In the genomic region with DNA sequence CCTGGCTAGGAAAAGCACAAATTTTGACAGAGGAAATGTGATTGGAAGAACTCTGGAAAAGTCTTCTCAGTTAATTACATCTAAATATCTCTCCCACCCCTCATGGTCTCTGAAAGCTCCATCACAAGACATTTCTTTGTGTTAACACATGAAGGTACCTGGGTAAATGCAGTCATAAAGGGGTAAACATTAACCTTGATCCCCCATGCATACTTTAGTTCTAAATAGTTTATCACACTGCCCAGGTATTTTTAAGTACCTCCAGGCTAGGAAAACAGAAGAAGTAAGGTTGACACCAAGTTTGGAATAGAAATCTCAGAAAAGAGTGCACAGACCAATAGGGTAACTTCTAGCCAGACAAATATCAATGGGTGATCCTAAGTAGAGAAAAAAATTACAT, we compare ENCODE assay signal across 14 cellular contexts.
DNase-seq lines count a peak whose midpoint lies in the region; ATAC-seq and TF ChIP-seq lines count a peak whose summit lies in the region.
"Had no signal": no experiment of that assay in that cellular context is flagged by ENCODE, and none has a peak within 500 bp of the region (broad histone marks: within the 10 kb centered on the region; RNA-seq: fewer than 3 reads in every experiment).

No MANE protein-coding gene starts in this region.

- H3K27me3 Mint-ChIP-seq in mesothelial cell of epicardium (ENCODE audit: low read depth) = no peaks in the 10 kb centered on the region

- no peaks in the 10 kb centered on the region for H4K20me1 ChIP-seq in IMR-90 (ENCODE audit: insufficient read depth, low read length)
- H4K20me1 ChIP-seq in hepatocyte (ENCODE audit: insufficient read depth, poor library complexity, severe bottlenecking) = no peaks in the 10 kb centered on the region

- no peak overlapping the region for H3K9ac ChIP-seq in IMR-90 (ENCODE audit: low read depth, low read length)

- TF ChIP-seq CTCF in IMR-90 (conservative IDR thresholded peaks at IDR 0.05; ENCODE audit: low read depth, low read length) (no peak), hepatocyte (IDR thresholded peaks at IDR 0.05; ENCODE audit: poor library complexity) (no peak), mesothelial cell of epicardium (IDR thresholded peaks at IDR 0.05; ENCODE audit: unreplicated experiment) (no peak), uterus (IDR thresholded peaks at IDR 0.05) (no peak), heart right ventricle (IDR thresholded peaks at IDR 0.05) (no peak)

- H4K5ac ChIP-seq in IMR-90 (ENCODE audit: low read depth, low read length) = peak overlapping the region; percentile 51; the same call in 1 of the 2 replicates

- BruUV-seq in IMR-90 (replicated peaks; lab: Mats Ljungman, UMichigan) = no TSS peak

- H2AK9ac ChIP-seq in IMR-90 (replicated peaks; ENCODE audit: low read depth, low read length, poor library complexity) = no peak overlapping the region

- H3K23ac ChIP-seq in IMR-90 (ENCODE audit: low read depth, low read length) = no peak overlapping the region

- no peak overlapping the region for H3K4me3 Mint-ChIP-seq in mesothelial cell of epicardium
- H3K4me3 Mint-ChIP-seq: CD14-positive monocyte; CD8-positive, alpha-beta T cell had no signal

- CTCF ChIA-PET in IMR-90 (lab: Yijun Ruan, JAX) = no interaction called here

- H2BK15ac ChIP-seq in IMR-90 (ENCODE audit: low read depth, low read length) = 0 out of 3 replicates have a peak overlapping the region, but pooled peaks have one; percentile 6

- H3K79me1 ChIP-seq in IMR-90 (ENCODE audit: low read depth in 1 of 2, low read length in 2 of 2) = no peaks in the 10 kb centered on the region

- no peaks in the 10 kb centered on the region for H3K36me3 ChIP-seq in IMR-90 (ENCODE audit: control insufficient read depth, insufficient read depth, low read length)
- no peaks in the 10 kb centered on the region for H3K36me3 ChIP-seq in hepatocyte (replicated peaks; ENCODE audit: insufficient read depth, low read depth)
- no peaks in the 10 kb centered on the region for H3K36me3 ChIP-seq in uterus
- H3K36me3 ChIP-seq in heart right ventricle = no peaks in the 10 kb centered on the region
- H3K36me3 ChIP-seq: BE2C, HAP-1 had no signal

- peak overlapping the region; percentile 45; the same call in 1 of the 2 replicates for H2BK120ac ChIP-seq in IMR-90 (ENCODE audit: low read depth, low read length)

- no peak overlapping the region for H2AK5ac ChIP-seq in IMR-90 (ENCODE audit: low read depth, low read length)

- 0 out of 2 replicates have a peak overlapping the region, but pooled peaks have one; percentile 12 for H3K4ac ChIP-seq in IMR-90 (ENCODE audit: low read depth, low read length)

- H3K36me3 Mint-ChIP-seq in mesothelial cell of epicardium = no peaks in the 10 kb centered on the region
- H3K36me3 Mint-ChIP-seq: CD14-positive monocyte; CD8-positive, alpha-beta T cell had no signal

- intact Hi-C loops in IMR-90 (cut with micrococcal nuclease) = loop anchor here (10.0 kb wide), 1 partner anchor 235 kb away; no protein-coding TSS in a partner anchor
- intact Hi-C loops in uterus (cut with DNase I; ENCODE audit: low total_unique reads) = no loop called here
- intact Hi-C loops in heart right ventricle (cut with DNase I) = no loop called here

- peak overlapping the region; percentile 78 for H3K27ac Mint-ChIP-seq in mesothelial cell of epicardium
- H3K27ac Mint-ChIP-seq: CD8-positive, alpha-beta T cell had no signal

- TF ChIP-seq RAD21 in IMR-90 (IDR thresholded peaks at IDR 0.05; ENCODE audit: low read length) = no peak

- TF ChIP-seq POLR2A in IMR-90 (IDR thresholded peaks at IDR 0.05; ENCODE audit: low read depth, low read length) (no peak), uterus (IDR thresholded peaks at IDR 0.05) (no peak)

- no peak overlapping the region for H3K4me3 ChIP-seq in IMR-90 (ENCODE audit: insufficient read depth, low read depth, low read length)
- no peak overlapping the region for H3K4me3 ChIP-seq in hepatocyte
- H3K4me3 ChIP-seq in uterus = no peak overlapping the region
- no peak overlapping the region for H3K4me3 ChIP-seq in heart right ventricle
- H3K4me3 ChIP-seq: HAP-1 had no signal

- H3K4me2 ChIP-seq in IMR-90 (ENCODE audit: low read depth, low read length) (no peak overlapping the region), hepatocyte (no peak overlapping the region)

- no peak overlapping the region for H3K14ac ChIP-seq in IMR-90 (replicated peaks; ENCODE audit: low read depth, low read length)

- peak overlapping the region; percentile 77; the same call in 1 of the 2 replicates for H2BK20ac ChIP-seq in IMR-90 (ENCODE audit: low read depth, low read length)

- no peaks in the 10 kb centered on the region for H3K9me3 Mint-ChIP-seq in mesothelial cell of epicardium
- H3K9me3 Mint-ChIP-seq: CD8-positive, alpha-beta T cell had no signal

- no peak overlapping the region for H2BK5ac ChIP-seq in IMR-90 (ENCODE audit: low read depth, low read length, poor library complexity, severe bottlenecking)

- POLR2A ChIA-PET in IMR-90 (lab: Charles Lee; ENCODE audit: unreplicated experiment) = no interaction called here

- no peaks in the 10 kb centered on the region for H3K9me2 ChIP-seq in hepatocyte (replicated peaks; ENCODE audit: insufficient read depth)

- ATAC-seq in IMR-90 (ENCODE audit: low read depth) (no peak), heart right ventricle (no peak), GM18519 (IDR thresholded peaks at IDR 0.05; ENCODE audit: low FRiP score, unreplicated experiment) (no peak)
- ATAC-seq: CD8-positive, alpha-beta T cell had no signal

- peaks cover 27% of the 10 kb centered on the region for H3K4me1 Mint-ChIP-seq in mesothelial cell of epicardium
- H3K4me1 Mint-ChIP-seq: CD14-positive monocyte had no signal

- H2AFZ ChIP-seq in IMR-90 (replicated peaks; ENCODE audit: low read length, poor library complexity) (no peak overlapping the region), hepatocyte (no peak overlapping the region)

- H4K8ac ChIP-seq in IMR-90 (ENCODE audit: low read depth in 2 of 2, low read length in 2 of 2) = no peak overlapping the region

- H3K9me1 ChIP-seq in IMR-90 (ENCODE audit: insufficient read depth, low read length) = peaks cover 3% of the 10 kb centered on the region

- H4K91ac ChIP-seq in IMR-90 (ENCODE audit: insufficient read depth, low read depth, low read length) = peak overlapping the region; percentile 65; the same call in 1 of the 2 replicates

- in situ Hi-C loops in IMR-90 (cut with MboI; ENCODE audit: low sequenced_read_pairs) = no loop called here

- DNase-seq in IMR-90 = no peak
- DNase-seq in hepatocyte (ENCODE audit: low spot score) = no peak
- no peak for DNase-seq in mesothelial cell of epicardium (ENCODE audit: low spot score in 2 of 2, unreplicated experiment in 2 of 2)
- no peak for DNase-seq in uterus
- no peak for DNase-seq in heart right ventricle
- no peak for DNase-seq in NCI-H2081 treated with DMSO at 0.1 percent for 48 hours (lab: John Stamatoyannopoulos, UW)
- DNase-seq: BE2C; CD8-positive, alpha-beta T cell; COR-L47; DND-41; GDM1 had no signal

- no peak overlapping the region for H3K56ac ChIP-seq in IMR-90 (ENCODE audit: extremely low read depth, insufficient read depth, low read length)

- dilution Hi-C loops in IMR-90 (cut with HindIII; ENCODE audit: low sequenced_read_pairs, unreplicated experiment) = no loop called here

- no peaks in the 10 kb centered on the region for H3K27me3 ChIP-seq in IMR-90 (ENCODE audit: control insufficient read depth, insufficient read depth, low read length)
- no peaks in the 10 kb centered on the region for H3K27me3 ChIP-seq in hepatocyte
- no peaks in the 10 kb centered on the region for H3K27me3 ChIP-seq in uterus
- H3K27me3 ChIP-seq in heart right ventricle = no peaks in the 10 kb centered on the region
- H3K27me3 ChIP-seq: BE2C had no signal

- no peak overlapping the region for H3K27ac ChIP-seq in IMR-90 (ENCODE audit: insufficient read depth, low read length)
- H3K27ac ChIP-seq in hepatocyte = peak overlapping the region; percentile 73
- peak overlapping the region; percentile 80 to 85 for H3K27ac ChIP-seq in uterus
- no peak overlapping the region for H3K27ac ChIP-seq in heart right ventricle

- peaks cover 4% of the 10 kb centered on the region for H3K4me1 ChIP-seq in IMR-90 (ENCODE audit: control insufficient read depth, insufficient read depth, low read length)
- peaks cover 16% of the 10 kb centered on the region for H3K4me1 ChIP-seq in hepatocyte (ENCODE audit: insufficient read depth)
- no peaks in the 10 kb centered on the region for H3K4me1 ChIP-seq in uterus
- no peaks in the 10 kb centered on the region for H3K4me1 ChIP-seq in heart right ventricle
- H3K4me1 ChIP-seq: HAP-1 had no signal

- H3K9me3 ChIP-seq in IMR-90 (ENCODE audit: control insufficient read depth, insufficient read depth, low read length) = no peaks in the 10 kb centered on the region
- H3K9me3 ChIP-seq in hepatocyte (ENCODE audit: low read depth) = no peaks in the 10 kb centered on the region
- H3K9me3 ChIP-seq in uterus = no peaks in the 10 kb centered on the region
- H3K9me3 ChIP-seq in heart right ventricle = no peaks in the 10 kb centered on the region
- H3K9me3 ChIP-seq: BE2C, HAP-1 had no signal

- H3K79me2 ChIP-seq in hepatocyte = no peaks in the 10 kb centered on the region

- H3K18ac ChIP-seq in IMR-90 (ENCODE audit: low read depth, low read length) = no peak overlapping the region; the same call in 1 of the 2 replicates

TF ChIP-seq in IMR-90, 13 proteins besides CTCF, POLR2A, EP300 and RAD21 (continues in another document):
- TF ChIP-seq FOS (IDR thresholded peaks at IDR 0.05; ENCODE audit: low read depth, low read length) (no peak), CEBPB (IDR thresholded peaks at IDR 0.05; ENCODE audit: low read depth, low read length) (no peak), MXI1 (IDR thresholded peaks at IDR 0.05; ENCODE audit: borderline replicate concordance, low read depth, low read length) (no peak), SMC3 (IDR thresholded peaks at IDR 0.05; ENCODE audit: low read depth, low read length) (no peak), BHLHE40 (IDR thresholded peaks at IDR 0.05; ENCODE audit: low read depth, low read length) (no peak), RCOR1 (IDR thresholded peaks at IDR 0.05; ENCODE audit: insufficient replicate concordance, low read length) (no peak), NFE2L2 (IDR thresholded peaks at IDR 0.05; ENCODE audit: low read depth, low read length) (no peak), CHD1 (IDR thresholded peaks at IDR 0.05; ENCODE audit: low read depth, low read length) (no peak), MAFK (IDR thresholded peaks at IDR 0.05; ENCODE audit: low read depth, low read length) (no peak)
- TF ChIP-seq, protein P1, sequence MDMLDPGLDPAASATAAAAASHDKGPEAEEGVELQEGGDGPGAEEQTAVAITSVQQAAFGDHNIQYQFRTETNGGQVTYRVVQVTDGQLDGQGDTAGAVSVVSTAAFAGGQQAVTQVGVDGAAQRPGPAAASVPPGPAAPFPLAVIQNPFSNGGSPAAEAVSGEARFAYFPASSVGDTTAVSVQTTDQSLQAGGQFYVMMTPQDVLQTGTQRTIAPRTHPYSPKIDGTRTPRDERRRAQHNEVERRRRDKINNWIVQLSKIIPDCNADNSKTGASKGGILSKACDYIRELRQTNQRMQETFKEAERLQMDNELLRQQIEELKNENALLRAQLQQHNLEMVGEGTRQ (IDR thresholded peaks at IDR 0.05; ENCODE audit: low read depth, low read length) = no peak

Comparison
In these comparisons a context has a peak if more than half of its experiments do, and no peak if none do; other contexts are left out.
1. H3K27ac ChIP-seq: peak in hepatocyte (single experiment) and uterus (2 of 2); none in IMR-90 (single experiment) and heart right ventricle (0 of 10).